20 cellular contexts compared by ENCODE assay signal in genomic region chr1:182415789-182416188, GRCh38. TPM values are rescaled to one million over a fixed set of nuclear protein-coding genes. Genes with fewer than 3 reads are reported as not detected.
DNase-seq lines count a peak whose midpoint lies in the region; ATAC-seq and TF ChIP-seq lines count a peak whose summit lies in the region.
"Had no signal": no experiment of that assay in that cellular context is flagged by ENCODE, and none has a peak within 500 bp of the region (broad histone marks: within the 10 kb centered on the region; RNA-seq: fewer than 3 reads in every experiment).

No MANE protein-coding gene starts in this region.

- no TSS peak for BruUV-seq in MCF 10A (replicated peaks; lab: Mats Ljungman, UMichigan)

- POLR2A ChIA-PET in activated CD4-positive, alpha-beta T cell treated with anti-CD3 and anti-CD28 coated beads for 36 hours (lab: Charles Lee), result no interaction called here
- POLR2A ChIA-PET in MCF 10A (lab: Yijun Ruan, JAX), result interaction anchor here (1.2 kb wide), 1 partner anchor 10 kb away, joined by 4 read pairs; no protein-coding TSS in a partner anchor

- peak; percentile 64 for ATAC-seq in activated CD4-positive, alpha-beta T cell treated with anti-CD3 and anti-CD28 coated beads for 36 hours
- ATAC-seq in foreskin keratinocyte (peak; percentile 68), upper lobe of right lung (peak; percentile 9)

- H3K36me3 ChIP-seq in breast epithelium (no peaks in the 10 kb centered on the region), upper lobe of right lung (no peaks in the 10 kb centered on the region)
- H3K36me3 ChIP-seq: HAP-1, Peyer's patch had no signal

- TF ChIP-seq POLR2A in breast epithelium (IDR thresholded peaks at IDR 0.05), result no peak

- DNase-seq in activated CD4-positive, alpha-beta T cell treated with anti-CD3 and anti-CD28 coated beads for 36 hours, result no peak
- DNase-seq in activated CD4-positive, alpha-beta T cell treated with anti-CD3 and anti-CD28 coated beads for 4 hours, result no peak
- DNase-seq in MCF 10A (ENCODE audit: unreplicated experiment), result peak; percentile 11
- no peak for DNase-seq in breast epithelium (ENCODE audit: low spot score in 2 of 2)
- no peak for DNase-seq in foreskin keratinocyte
- no peak for DNase-seq in upper lobe of right lung
- no peak for DNase-seq in kidney glomerular epithelial cell (lab: John Stamatoyannopoulos, UW)
- DNase-seq in H4 (ENCODE audit: low spot score), result no peak
- DNase-seq: AML-193, DMS79, NCI-H1105 treated with DMSO at 0.1 percent for 48 hours, NCI-H1694, NCI-H2081 treated with DMSO at 0.1 percent for 48 hours, Peyer's patch had no signal

- H3K4me1 Mint-ChIP-seq in activated CD4-positive, alpha-beta T cell treated with anti-CD3 and anti-CD28 coated beads for 36 hours, result no peaks in the 10 kb centered on the region
- H3K4me1 Mint-ChIP-seq in MCF 10A (ENCODE audit: insufficient read depth, unreplicated experiment), result peaks cover 6% of the 10 kb centered on the region

- H3K27me3 Mint-ChIP-seq in activated CD4-positive, alpha-beta T cell treated with anti-CD3 and anti-CD28 coated beads for 36 hours, result peaks cover 31% of the 10 kb centered on the region
- no peaks in the 10 kb centered on the region for H3K27me3 Mint-ChIP-seq in MCF 10A (ENCODE audit: insufficient read depth, unreplicated experiment)

- H3K27ac Mint-ChIP-seq in activated CD4-positive, alpha-beta T cell treated with anti-CD3 and anti-CD28 coated beads for 36 hours, result no peak overlapping the region
- no peak overlapping the region for H3K27ac Mint-ChIP-seq in MCF 10A (ENCODE audit: low read depth, unreplicated experiment)

- CTCF ChIA-PET in activated CD4-positive, alpha-beta T cell treated with anti-CD3 and anti-CD28 coated beads for 36 hours (lab: Charles Lee), result no interaction called here
- CTCF ChIA-PET in MCF 10A (lab: Yijun Ruan, JAX), result interaction anchor here (0.7 to 1.1 kb wide), 5 partner anchors 12 to 369 kb away, joined by 3 read pairs; no protein-coding TSS in a partner anchor

- peaks cover 0 to 5% of the 10 kb centered on the region in 2 donors for H3K27me3 ChIP-seq in breast epithelium
- peaks cover 6% of the 10 kb centered on the region for H3K27me3 ChIP-seq in foreskin keratinocyte
- H3K27me3 ChIP-seq in upper lobe of right lung, result peaks cover 4% of the 10 kb centered on the region
- H3K27me3 ChIP-seq: Peyer's patch had no signal

- intact Hi-C loops in activated CD4-positive, alpha-beta T cell treated with anti-CD3 and anti-CD28 coated beads for 36 hours (cut with DNase I, micrococcal nuclease), result no loop called here
- intact Hi-C loops in MCF 10A (cut with micrococcal nuclease) (no loop called here), breast epithelium (cut with DNase I; ENCODE audit: low total_unique reads) (no loop called here), upper lobe of right lung (cut with DNase I) (no loop called here)

- no peak overlapping the region for H3K4me3 ChIP-seq in breast epithelium
- H3K4me3 ChIP-seq in upper lobe of right lung, result no peak overlapping the region
- H3K4me3 ChIP-seq: HAP-1, Peyer's patch had no signal

- H3K36me3 Mint-ChIP-seq in activated CD4-positive, alpha-beta T cell treated with anti-CD3 and anti-CD28 coated beads for 36 hours (ENCODE audit: low read depth), result no peaks in the 10 kb centered on the region
- no peaks in the 10 kb centered on the region for H3K36me3 Mint-ChIP-seq in MCF 10A (ENCODE audit: insufficient read depth, unreplicated experiment)

- TF ChIP-seq CTCF in MCF 10A (IDR thresholded peaks at IDR 0.05; ENCODE audit: unreplicated experiment) (no peak), breast epithelium (IDR thresholded peaks at IDR 0.05) (no peak), foreskin keratinocyte (conservative IDR thresholded peaks at IDR 0.05) (no peak), upper lobe of right lung (IDR thresholded peaks at IDR 0.05) (no peak)

- H3K4me3 Mint-ChIP-seq in activated CD4-positive, alpha-beta T cell treated with anti-CD3 and anti-CD28 coated beads for 36 hours, result no peak overlapping the region
- H3K4me3 Mint-ChIP-seq in MCF 10A (ENCODE audit: unreplicated experiment), result no peak overlapping the region

- no peaks in the 10 kb centered on the region for H3K9me3 ChIP-seq in breast epithelium
- no peaks in the 10 kb centered on the region for H3K9me3 ChIP-seq in upper lobe of right lung
- H3K9me3 ChIP-seq: HAP-1, Peyer's patch had no signal

- H3K4me1 ChIP-seq in breast epithelium, result no peaks in the 10 kb centered on the region
- no peaks in the 10 kb centered on the region for H3K4me1 ChIP-seq in foreskin keratinocyte
- no peaks in the 10 kb centered on the region for H3K4me1 ChIP-seq in upper lobe of right lung
- H3K4me1 ChIP-seq: HAP-1, Peyer's patch had no signal

- H3K9me3 Mint-ChIP-seq in activated CD4-positive, alpha-beta T cell treated with anti-CD3 and anti-CD28 coated beads for 36 hours (ENCODE audit: low read depth), result no peaks in the 10 kb centered on the region
- no peaks in the 10 kb centered on the region for H3K9me3 Mint-ChIP-seq in MCF 10A (ENCODE audit: unreplicated experiment)

- H3K27ac ChIP-seq in breast epithelium, result no peak overlapping the region
- no peak overlapping the region for H3K27ac ChIP-seq in foreskin keratinocyte
- no peak overlapping the region for H3K27ac ChIP-seq in upper lobe of right lung
- H3K27ac ChIP-seq: 22Rv1, C4-2B, Peyer's patch had no signal

RNA-seq across cellular contexts. Expression of gene TEDDM1, which starts 15.3 kb away (rescaled TPM):
- not detected for total RNA-seq in activated CD4-positive, alpha-beta T cell treated with anti-CD3 and anti-CD28 coated beads for 36 hours
- total RNA-seq in MCF 10A (2022) (not detected in 2 replicates), breast epithelium (not detected), foreskin keratinocyte (not detected in 2 replicates), upper lobe of right lung (not detected)
- polyA plus RNA-seq in foreskin keratinocyte, result not detected in 2 replicates
- total RNA-seq in H4 (2014; rRNA removed; shearing (Covaris generic)), result not detected in 2 replicates
- total RNA-seq: G401, LHCN-M2, NCI-H460, Peyer's patch had no signal

RNA-seq across cellular contexts. Expression of gene GLUL, which starts 24.2 kb away (rescaled TPM):
- total RNA-seq in activated CD4-positive, alpha-beta T cell treated with anti-CD3 and anti-CD28 coated beads for 36 hours, result 10 to 100 TPM; 63.5 to 87.5 TPM
- 240 and 437 TPM in 2 replicates for total RNA-seq in MCF 10A (2022)
- over 10,000 TPM in 1 of 3 donors, 1,000 to 10,000 TPM in 2; 1,940 to 10,612 (median 2,824) TPM for total RNA-seq in breast epithelium
- total RNA-seq in foreskin keratinocyte, result 525 and 901 TPM in 2 replicates
- polyA plus RNA-seq in foreskin keratinocyte, result 132 and 282 TPM in 2 replicates
- total RNA-seq in upper lobe of right lung, result 1,001 TPM
- total RNA-seq in H4 (2014; rRNA removed; shearing (Covaris generic)), result 22.0 and 24.9 TPM in 2 replicates

RNA-seq across cellular contexts. Expression of gene RGSL1, which starts 34.2 kb away (rescaled TPM):
- total RNA-seq in activated CD4-positive, alpha-beta T cell treated with anti-CD3 and anti-CD28 coated beads for 36 hours, result not detected
- total RNA-seq in MCF 10A (2022), result not detected in 2 replicates
- not detected for total RNA-seq in breast epithelium
- total RNA-seq in foreskin keratinocyte, result not detected in 2 replicates
- polyA plus RNA-seq in foreskin keratinocyte, result not detected in 2 replicates
- not detected for total RNA-seq in upper lobe of right lung
- total RNA-seq in H4 (2014; rRNA removed; shearing (Covaris generic)), result not detected in 2 replicates
- total RNA-seq: G401, LHCN-M2, Peyer's patch had no signal

Comparison
In these comparisons a context has a peak if more than half of its experiments do, and no peak if none do; other contexts are left out.
1. ATAC-seq: peak in every context shown above with its lines; median percentile 68 in foreskin keratinocyte; 64 in activated CD4-positive, alpha-beta T cell treated with anti-CD3 and anti-CD28 coated beads for 36 hours; 9 in upper lobe of right lung.